ENCODE assay signal across 18 cellular contexts in genomic region chr6:24704468-24704867, GRCh38. TPM values are rescaled to one million over a fixed set of nuclear protein-coding genes. Genes with fewer than 3 reads are reported as not detected.
DNase-seq lines count a peak whose midpoint lies in the region; ATAC-seq and TF ChIP-seq lines count a peak whose summit lies in the region.
"Had no signal": no experiment of that assay in that cellular context is flagged by ENCODE, and none has a peak within 500 bp of the region (broad histone marks: within the 10 kb centered on the region; RNA-seq: fewer than 3 reads in every experiment).

No MANE protein-coding gene starts in this region.

- H3K36me3 ChIP-seq in ACC112 (ENCODE audit: insufficient read depth, low read length) (peaks cover 59% of the 10 kb centered on the region), GM23338 (ENCODE audit: insufficient read depth) (peaks cover 58% of the 10 kb centered on the region)

- H2AFZ ChIP-seq in ACC112 (ENCODE audit: low read length, unreplicated experiment) (no peak overlapping the region), GM23338 (no peak overlapping the region)

- intact Hi-C loops in activated CD4-positive, alpha-beta T cell treated with anti-CD3 and anti-CD28 coated beads for 36 hours (cut with DNase I, micrococcal nuclease): loop anchor here in 1 of 2 experiments (5.0 kb wide), 1 partner anchor 37 kb away; the partner anchor contains the start of genes ACOT13 and TDP2

- no peaks in the 10 kb centered on the region for H3K27me3 ChIP-seq in ACC112 (ENCODE audit: insufficient read depth, low read length)
- H3K27me3 ChIP-seq in GM23338 (ENCODE audit: insufficient read depth): no peaks in the 10 kb centered on the region

- ATAC-seq in activated CD4-positive, alpha-beta T cell treated with anti-CD3 and anti-CD28 coated beads for 36 hours: no peak
- ATAC-seq in GM23338: no peak
- ATAC-seq in central memory CD8-positive, alpha-beta T cell (replicated peaks; ENCODE audit: extremely low read depth, poor library complexity, severe bottlenecking): no peak
- no peak for ATAC-seq in GM19324 (IDR thresholded peaks at IDR 0.05; ENCODE audit: low FRiP score, unreplicated experiment)
- ATAC-seq: Right ventricle myocardium inferior had no signal

- no peak overlapping the region for H3K4me2 ChIP-seq in GM23338

- POLR2A ChIA-PET in activated CD4-positive, alpha-beta T cell treated with anti-CD3 and anti-CD28 coated beads for 36 hours (lab: Charles Lee): interaction anchor here (0.7 to 1.5 kb wide), 3 partner anchors 13 to 343 kb away, joined by 3 to 4 read pairs (median 3); no protein-coding TSS in a partner anchor

- H3K27me3 Mint-ChIP-seq in activated CD4-positive, alpha-beta T cell treated with anti-CD3 and anti-CD28 coated beads for 36 hours: no peaks in the 10 kb centered on the region
- H3K27me3 Mint-ChIP-seq in GM23338 (ENCODE audit: insufficient read depth, low read depth, poor library complexity): peaks cover 3% of the 10 kb centered on the region
- no peaks in the 10 kb centered on the region for H3K27me3 Mint-ChIP-seq in central memory CD8-positive, alpha-beta T cell
- H3K27me3 Mint-ChIP-seq: B cell; CD4-positive, CD25-positive, alpha-beta regulatory T cell had no signal

- DNase-seq in activated CD4-positive, alpha-beta T cell treated with anti-CD3 and anti-CD28 coated beads for 36 hours: no peak
- no peak for DNase-seq in activated CD4-positive, alpha-beta T cell treated with anti-CD3 and anti-CD28 coated beads for 1 hour
- DNase-seq in GM23338 (ENCODE audit: low spot score) (no peak), coronary artery (ENCODE audit: low spot score) (no peak), NCI-H146 (lab: John Stamatoyannopoulos, UW) (no peak)
- DNase-seq in central memory CD8-positive, alpha-beta T cell (ENCODE audit: low spot score in 2 of 2): no peak
- DNase-seq: 8988T; CD4-positive, CD25-positive, alpha-beta regulatory T cell; DMS79 treated with DMSO at 0.1 percent for 48 hours; NCI-H1092 treated with DMSO at 0.1 percent for 48 hours; NCI-H1694; NCI-H748 treated with DMSO at 0.1 percent for 48 hours; NK-92 treated with Interleukin-12 subunit alpha and Interleukin-12 subunit beta, amount 100 ng/mL, for 24 hours had no signal

- peaks cover 6% of the 10 kb centered on the region for H3K4me1 ChIP-seq in ACC112 (ENCODE audit: control insufficient read depth, insufficient read depth, low read length, unreplicated experiment)
- H3K4me1 ChIP-seq in GM23338 (ENCODE audit: insufficient read depth): no peaks in the 10 kb centered on the region

- H3K9me3 Mint-ChIP-seq in activated CD4-positive, alpha-beta T cell treated with anti-CD3 and anti-CD28 coated beads for 36 hours (ENCODE audit: low read depth): no peaks in the 10 kb centered on the region
- H3K9me3 Mint-ChIP-seq in GM23338: no peaks in the 10 kb centered on the region
- no peaks in the 10 kb centered on the region for H3K9me3 Mint-ChIP-seq in central memory CD8-positive, alpha-beta T cell
- H3K9me3 Mint-ChIP-seq: CD4-positive, CD25-positive, alpha-beta regulatory T cell had no signal

- H3K36me3 Mint-ChIP-seq in activated CD4-positive, alpha-beta T cell treated with anti-CD3 and anti-CD28 coated beads for 36 hours (ENCODE audit: low read depth): peaks cover 66% of the 10 kb centered on the region
- H3K36me3 Mint-ChIP-seq in GM23338 (ENCODE audit: low read depth): peaks cover 87% of the 10 kb centered on the region
- H3K36me3 Mint-ChIP-seq in central memory CD8-positive, alpha-beta T cell (ENCODE audit: insufficient read depth): peaks cover 63% of the 10 kb centered on the region

- H3K4me3 Mint-ChIP-seq in activated CD4-positive, alpha-beta T cell treated with anti-CD3 and anti-CD28 coated beads for 36 hours: no peak overlapping the region
- no peak overlapping the region for H3K4me3 Mint-ChIP-seq in GM23338
- no peak overlapping the region for H3K4me3 Mint-ChIP-seq in central memory CD8-positive, alpha-beta T cell
- H3K4me3 Mint-ChIP-seq: B cell; CD4-positive, CD25-positive, alpha-beta regulatory T cell had no signal

- TF ChIP-seq CTCF in GM23338 (conservative IDR thresholded peaks at IDR 0.05; ENCODE audit: low read depth in 2 of 2) (no peak), coronary artery (IDR thresholded peaks at IDR 0.05) (no peak)

- peaks cover 15% of the 10 kb centered on the region for H4K20me1 ChIP-seq in GM23338 (replicated peaks; ENCODE audit: insufficient read depth)

- no peaks in the 10 kb centered on the region for H3K9me2 ChIP-seq in GM23338 (ENCODE audit: insufficient read depth)

- H3K4me1 Mint-ChIP-seq in activated CD4-positive, alpha-beta T cell treated with anti-CD3 and anti-CD28 coated beads for 36 hours: peaks cover 62% of the 10 kb centered on the region
- H3K4me1 Mint-ChIP-seq in GM23338: peaks cover 6% of the 10 kb centered on the region; the same call in 1 of the 3 replicates
- H3K4me1 Mint-ChIP-seq in central memory CD8-positive, alpha-beta T cell: peaks cover 30% of the 10 kb centered on the region

- H3K4me3 ChIP-seq in ACC112 (ENCODE audit: low read depth, low read length) (no peak overlapping the region), GM23338 (no peak overlapping the region), coronary artery (no peak overlapping the region)
- H3K4me3 ChIP-seq: HAP-1 had no signal

- CTCF ChIA-PET in activated CD4-positive, alpha-beta T cell treated with anti-CD3 and anti-CD28 coated beads for 36 hours (lab: Charles Lee): interaction anchor here (0.7 to 0.9 kb wide), 2 partner anchors 37 to 120 kb away, joined by 4 to 5 read pairs; partner anchors contain the start of gene ACOT13

- H3K79me2 ChIP-seq in ACC112 (ENCODE audit: control insufficient read depth, insufficient read depth, low read length, unreplicated experiment): peaks cover 7% of the 10 kb centered on the region
- H3K79me2 ChIP-seq in GM23338 (replicated peaks; ENCODE audit: insufficient read depth): peaks cover 10% of the 10 kb centered on the region

- H3K27ac ChIP-seq in ACC112 (ENCODE audit: low read depth, low read length) (peak overlapping the region; percentile 6; the same call in 1 of the 2 replicates), GM23338 (ENCODE audit: low read depth) (peak overlapping the region; percentile 62; the same call in 1 of the 2 replicates), coronary artery (no peak overlapping the region)

- H3F3A ChIP-seq in GM23338 (replicated peaks; ENCODE audit: low read depth): peaks cover 35% of the 10 kb centered on the region

- H3K27ac Mint-ChIP-seq in activated CD4-positive, alpha-beta T cell treated with anti-CD3 and anti-CD28 coated beads for 36 hours: peak overlapping the region; percentile 51
- H3K27ac Mint-ChIP-seq in GM23338: no peak overlapping the region
- H3K27ac Mint-ChIP-seq in central memory CD8-positive, alpha-beta T cell (ENCODE audit: low read depth): peak overlapping the region; percentile 69

TF ChIP-seq in GM23338, 12 proteins besides CTCF, POLR2A, EP300 and RAD21 (continues in another document):
- TF ChIP-seq JUNB (IDR thresholded peaks at IDR 0.05; ENCODE audit: unreplicated experiment) (no peak), ZNF114 (CRISPR knock-in tag; IDR thresholded peaks at IDR 0.05) (no peak)

RNA-seq across cellular contexts. Expression of gene C6orf62, which starts 14.5 kb away (rescaled TPM):
- 100 to 1,000 TPM; 141 to 147 TPM for total RNA-seq in activated CD4-positive, alpha-beta T cell treated with anti-CD3 and anti-CD28 coated beads for 36 hours
- 78.4 and 79.9 TPM in 2 replicates for total RNA-seq in GM23338 (2014; rRNA removed; shearing (Covaris generic))
- polyA plus RNA-seq in GM23338 (2016; fragmentation: Nextera tagmentation; extraction: Ambion mirVana): 63.1 and 66.7 TPM in 2 replicates

RNA-seq across cellular contexts. Expression of gene ACOT13, which starts 37.6 kb away (rescaled TPM):
- total RNA-seq in activated CD4-positive, alpha-beta T cell treated with anti-CD3 and anti-CD28 coated beads for 36 hours: 10 to 100 TPM; 37.3 to 47.9 TPM
- total RNA-seq in GM23338 (2014; rRNA removed; shearing (Covaris generic)): 17.4 and 17.8 TPM in 2 replicates
- 175 and 190 TPM in 2 replicates for polyA plus RNA-seq in GM23338 (2016; fragmentation: Nextera tagmentation; extraction: Ambion mirVana)

RNA-seq across cellular contexts. Expression of gene TDP2, which starts 37.8 kb away (rescaled TPM):
- total RNA-seq in activated CD4-positive, alpha-beta T cell treated with anti-CD3 and anti-CD28 coated beads for 36 hours: 10 to 100 TPM; 41.4 to 45.4 TPM
- total RNA-seq in GM23338 (2014; rRNA removed; shearing (Covaris generic)): 47.8 and 64.5 TPM in 2 replicates
- 41.8 and 46.8 TPM in 2 replicates for polyA plus RNA-seq in GM23338 (2016; fragmentation: Nextera tagmentation; extraction: Ambion mirVana)

RNA-seq across cellular contexts. Expression of gene KIAA0319, which starts 58.5 kb away (rescaled TPM):
- under 1 TPM; 0.09 TPM for total RNA-seq in activated CD4-positive, alpha-beta T cell treated with anti-CD3 and anti-CD28 coated beads for 36 hours
- 1.0 and 1.4 TPM in 2 replicates for total RNA-seq in GM23338 (2014; rRNA removed; shearing (Covaris generic))
- 0.44 and 0.54 TPM in 2 replicates for polyA plus RNA-seq in GM23338 (2016; fragmentation: Nextera tagmentation; extraction: Ambion mirVana)
- total RNA-seq: CD4-positive, CD25-positive, alpha-beta regulatory T cell; Right ventricle myocardium inferior had no signal

Comparison
In these comparisons a context has a peak if more than half of its experiments do, and no peak if none do; other contexts are left out.
1. H3K27ac ChIP-seq: peak in ACC112 (single experiment) and GM23338 (single experiment); none in coronary artery (0 of 2).